ENCODE assay signal across 1 cellular context in the genomic region with DNA sequence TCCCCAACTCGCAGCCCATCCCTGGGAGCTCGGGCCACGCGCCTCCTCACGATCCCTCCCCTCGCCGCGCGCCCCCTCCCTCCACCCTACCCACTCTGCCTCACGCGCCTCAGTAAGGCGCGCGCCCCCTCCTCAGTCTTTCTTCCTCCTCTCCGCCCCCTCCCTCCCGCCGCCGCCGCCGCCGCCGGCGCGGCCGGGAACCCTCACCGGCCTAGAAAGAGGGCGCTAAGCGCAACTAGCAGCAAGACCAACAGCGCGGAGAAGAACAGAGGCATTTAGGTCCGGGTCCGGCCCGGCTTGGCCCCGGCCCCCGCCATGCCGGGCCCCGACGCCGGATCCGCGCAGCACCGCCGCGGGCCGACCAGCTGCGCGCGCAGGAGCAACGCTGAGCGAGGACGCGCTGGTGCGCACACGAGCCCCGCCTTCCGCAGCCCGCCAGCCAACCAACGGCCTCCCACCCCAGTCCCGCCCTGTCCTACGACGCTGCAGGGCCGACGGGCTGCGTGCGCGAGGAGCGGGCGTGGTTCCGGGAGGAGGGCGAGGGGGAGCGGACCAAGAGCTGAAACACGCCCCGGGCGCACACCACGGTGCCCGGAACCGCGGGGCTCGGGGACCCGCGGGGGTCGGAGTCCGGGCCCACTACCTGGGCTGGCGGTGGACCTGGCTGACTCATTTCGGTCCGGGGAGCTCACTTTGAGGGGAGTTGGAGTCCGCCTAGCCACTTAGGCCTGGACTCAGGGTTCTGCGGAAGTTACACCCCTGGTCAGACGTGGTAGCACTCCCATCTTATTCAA.
TF ChIP-seq lines count a peak whose summit lies in the region.

A gene (minus strand): TSS at position 377 of the 794 bp plus-strand sequence. CDS start 102 bp downstream, at position 275.

TF ChIP-seq in K562, 482 proteins besides CTCF, POLR2A, EP300 and RAD21 (continued from another document and continues in another):
- TF ChIP-seq, protein P1, sequence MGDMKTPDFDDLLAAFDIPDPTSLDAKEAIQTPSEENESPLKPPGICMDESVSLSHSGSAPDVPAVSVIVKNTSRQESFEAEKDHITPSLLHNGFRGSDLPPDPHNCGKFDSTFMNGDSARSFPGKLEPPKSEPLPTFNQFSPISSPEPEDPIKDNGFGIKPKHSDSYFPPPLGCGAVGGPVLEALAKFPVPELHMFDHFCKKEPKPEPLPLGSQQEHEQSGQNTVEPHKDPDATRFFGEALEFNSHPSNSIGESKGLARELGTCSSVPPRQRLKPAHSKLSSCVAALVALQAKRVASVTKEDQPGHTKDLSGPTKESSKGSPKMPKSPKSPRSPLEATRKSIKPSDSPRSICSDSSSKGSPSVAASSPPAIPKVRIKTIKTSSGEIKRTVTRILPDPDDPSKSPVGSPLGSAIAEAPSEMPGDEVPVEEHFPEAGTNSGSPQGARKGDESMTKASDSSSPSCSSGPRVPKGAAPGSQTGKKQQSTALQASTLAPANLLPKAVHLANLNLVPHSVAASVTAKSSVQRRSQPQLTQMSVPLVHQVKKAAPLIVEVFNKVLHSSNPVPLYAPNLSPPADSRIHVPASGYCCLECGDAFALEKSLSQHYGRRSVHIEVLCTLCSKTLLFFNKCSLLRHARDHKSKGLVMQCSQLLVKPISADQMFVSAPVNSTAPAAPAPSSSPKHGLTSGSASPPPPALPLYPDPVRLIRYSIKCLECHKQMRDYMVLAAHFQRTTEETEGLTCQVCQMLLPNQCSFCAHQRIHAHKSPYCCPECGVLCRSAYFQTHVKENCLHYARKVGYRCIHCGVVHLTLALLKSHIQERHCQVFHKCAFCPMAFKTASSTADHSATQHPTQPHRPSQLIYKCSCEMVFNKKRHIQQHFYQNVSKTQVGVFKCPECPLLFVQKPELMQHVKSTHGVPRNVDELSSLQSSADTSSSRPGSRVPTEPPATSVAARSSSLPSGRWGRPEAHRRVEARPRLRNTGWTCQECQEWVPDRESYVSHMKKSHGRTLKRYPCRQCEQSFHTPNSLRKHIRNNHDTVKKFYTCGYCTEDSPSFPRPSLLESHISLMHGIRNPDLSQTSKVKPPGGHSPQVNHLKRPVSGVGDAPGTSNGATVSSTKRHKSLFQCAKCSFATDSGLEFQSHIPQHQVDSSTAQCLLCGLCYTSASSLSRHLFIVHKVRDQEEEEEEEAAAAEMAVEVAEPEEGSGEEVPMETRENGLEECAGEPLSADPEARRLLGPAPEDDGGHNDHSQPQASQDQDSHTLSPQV (IDR thresholded peaks at IDR 0.05), result peak; percentile 79
- TF ChIP-seq GABPA (tag; conservative IDR thresholded peaks at IDR 0.05; ENCODE audit: low read depth) (peak; percentile 85), KLF16 (IDR thresholded peaks at IDR 0.05) (no peak), PCBP1 (IDR thresholded peaks at IDR 0.05; ENCODE audit: low read depth, low read length, poor library complexity, severe bottlenecking) (peak; percentile 74), TCF7L2 (IDR thresholded peaks at IDR 0.05; ENCODE audit: low read depth, low read length) (peak; percentile 51; the same call in 1 of the 2 replicates), ZNF436 (CRISPR knock-in tag; IDR thresholded peaks at IDR 0.05) (no peak), RUNX1 (IDR thresholded peaks at IDR 0.05; ENCODE audit: low read depth) (no peak), ARHGAP35 (IDR thresholded peaks at IDR 0.05; ENCODE audit: partially characterized antibody) (no peak), TAF7 (tag; IDR thresholded peaks at IDR 0.05) (no peak), ZNF77 (CRISPR knock-in tag; IDR thresholded peaks at IDR 0.05) (no peak), ZNF239 (CRISPR knock-in tag; IDR thresholded peaks at IDR 0.05) (no peak), RFX7 (CRISPR knock-in tag; IDR thresholded peaks at IDR 0.05) (no peak), KHSRP (IDR thresholded peaks at IDR 0.05) (no peak)
- TF ChIP-seq, protein P2, sequence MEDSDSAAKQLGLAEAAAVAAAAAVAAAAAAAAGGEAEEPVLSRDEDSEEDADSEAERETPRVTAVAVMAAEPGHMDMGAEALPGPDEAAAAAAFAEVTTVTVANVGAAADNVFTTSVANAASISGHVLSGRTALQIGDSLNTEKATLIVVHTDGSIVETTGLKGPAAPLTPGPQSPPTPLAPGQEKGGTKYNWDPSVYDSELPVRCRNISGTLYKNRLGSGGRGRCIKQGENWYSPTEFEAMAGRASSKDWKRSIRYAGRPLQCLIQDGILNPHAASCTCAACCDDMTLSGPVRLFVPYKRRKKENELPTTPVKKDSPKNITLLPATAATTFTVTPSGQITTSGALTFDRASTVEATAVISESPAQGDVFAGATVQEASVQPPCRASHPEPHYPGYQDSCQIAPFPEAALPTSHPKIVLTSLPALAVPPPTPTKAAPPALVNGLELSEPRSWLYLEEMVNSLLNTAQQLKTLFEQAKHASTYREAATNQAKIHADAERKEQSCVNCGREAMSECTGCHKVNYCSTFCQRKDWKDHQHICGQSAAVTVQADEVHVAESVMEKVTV (CRISPR knock-in tag; IDR thresholded peaks at IDR 0.05), result no peak
- TF ChIP-seq, protein P3, sequence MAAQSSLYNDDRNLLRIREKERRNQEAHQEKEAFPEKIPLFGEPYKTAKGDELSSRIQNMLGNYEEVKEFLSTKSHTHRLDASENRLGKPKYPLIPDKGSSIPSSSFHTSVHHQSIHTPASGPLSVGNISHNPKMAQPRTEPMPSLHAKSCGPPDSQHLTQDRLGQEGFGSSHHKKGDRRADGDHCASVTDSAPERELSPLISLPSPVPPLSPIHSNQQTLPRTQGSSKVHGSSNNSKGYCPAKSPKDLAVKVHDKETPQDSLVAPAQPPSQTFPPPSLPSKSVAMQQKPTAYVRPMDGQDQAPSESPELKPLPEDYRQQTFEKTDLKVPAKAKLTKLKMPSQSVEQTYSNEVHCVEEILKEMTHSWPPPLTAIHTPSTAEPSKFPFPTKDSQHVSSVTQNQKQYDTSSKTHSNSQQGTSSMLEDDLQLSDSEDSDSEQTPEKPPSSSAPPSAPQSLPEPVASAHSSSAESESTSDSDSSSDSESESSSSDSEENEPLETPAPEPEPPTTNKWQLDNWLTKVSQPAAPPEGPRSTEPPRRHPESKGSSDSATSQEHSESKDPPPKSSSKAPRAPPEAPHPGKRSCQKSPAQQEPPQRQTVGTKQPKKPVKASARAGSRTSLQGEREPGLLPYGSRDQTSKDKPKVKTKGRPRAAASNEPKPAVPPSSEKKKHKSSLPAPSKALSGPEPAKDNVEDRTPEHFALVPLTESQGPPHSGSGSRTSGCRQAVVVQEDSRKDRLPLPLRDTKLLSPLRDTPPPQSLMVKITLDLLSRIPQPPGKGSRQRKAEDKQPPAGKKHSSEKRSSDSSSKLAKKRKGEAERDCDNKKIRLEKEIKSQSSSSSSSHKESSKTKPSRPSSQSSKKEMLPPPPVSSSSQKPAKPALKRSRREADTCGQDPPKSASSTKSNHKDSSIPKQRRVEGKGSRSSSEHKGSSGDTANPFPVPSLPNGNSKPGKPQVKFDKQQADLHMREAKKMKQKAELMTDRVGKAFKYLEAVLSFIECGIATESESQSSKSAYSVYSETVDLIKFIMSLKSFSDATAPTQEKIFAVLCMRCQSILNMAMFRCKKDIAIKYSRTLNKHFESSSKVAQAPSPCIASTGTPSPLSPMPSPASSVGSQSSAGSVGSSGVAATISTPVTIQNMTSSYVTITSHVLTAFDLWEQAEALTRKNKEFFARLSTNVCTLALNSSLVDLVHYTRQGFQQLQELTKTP (IDR thresholded peaks at IDR 0.05; ENCODE audit: low read depth in 1 of 2, partially characterized antibody in 2 of 2), result peak; percentile 26 to 33
- TF ChIP-seq, protein P4, sequence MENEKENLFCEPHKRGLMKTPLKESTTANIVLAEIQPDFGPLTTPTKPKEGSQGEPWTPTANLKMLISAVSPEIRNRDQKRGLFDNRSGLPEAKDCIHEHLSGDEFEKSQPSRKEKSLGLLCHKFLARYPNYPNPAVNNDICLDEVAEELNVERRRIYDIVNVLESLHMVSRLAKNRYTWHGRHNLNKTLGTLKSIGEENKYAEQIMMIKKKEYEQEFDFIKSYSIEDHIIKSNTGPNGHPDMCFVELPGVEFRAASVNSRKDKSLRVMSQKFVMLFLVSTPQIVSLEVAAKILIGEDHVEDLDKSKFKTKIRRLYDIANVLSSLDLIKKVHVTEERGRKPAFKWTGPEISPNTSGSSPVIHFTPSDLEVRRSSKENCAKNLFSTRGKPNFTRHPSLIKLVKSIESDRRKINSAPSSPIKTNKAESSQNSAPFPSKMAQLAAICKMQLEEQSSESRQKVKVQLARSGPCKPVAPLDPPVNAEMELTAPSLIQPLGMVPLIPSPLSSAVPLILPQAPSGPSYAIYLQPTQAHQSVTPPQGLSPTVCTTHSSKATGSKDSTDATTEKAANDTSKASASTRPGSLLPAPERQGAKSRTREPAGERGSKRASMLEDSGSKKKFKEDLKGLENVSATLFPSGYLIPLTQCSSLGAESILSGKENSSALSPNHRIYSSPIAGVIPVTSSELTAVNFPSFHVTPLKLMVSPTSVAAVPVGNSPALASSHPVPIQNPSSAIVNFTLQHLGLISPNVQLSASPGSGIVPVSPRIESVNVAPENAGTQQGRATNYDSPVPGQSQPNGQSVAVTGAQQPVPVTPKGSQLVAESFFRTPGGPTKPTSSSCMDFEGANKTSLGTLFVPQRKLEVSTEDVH (IDR thresholded peaks at IDR 0.05; ENCODE audit: low read depth, partially characterized antibody), result peak; percentile 70
- TF ChIP-seq, protein P5, sequence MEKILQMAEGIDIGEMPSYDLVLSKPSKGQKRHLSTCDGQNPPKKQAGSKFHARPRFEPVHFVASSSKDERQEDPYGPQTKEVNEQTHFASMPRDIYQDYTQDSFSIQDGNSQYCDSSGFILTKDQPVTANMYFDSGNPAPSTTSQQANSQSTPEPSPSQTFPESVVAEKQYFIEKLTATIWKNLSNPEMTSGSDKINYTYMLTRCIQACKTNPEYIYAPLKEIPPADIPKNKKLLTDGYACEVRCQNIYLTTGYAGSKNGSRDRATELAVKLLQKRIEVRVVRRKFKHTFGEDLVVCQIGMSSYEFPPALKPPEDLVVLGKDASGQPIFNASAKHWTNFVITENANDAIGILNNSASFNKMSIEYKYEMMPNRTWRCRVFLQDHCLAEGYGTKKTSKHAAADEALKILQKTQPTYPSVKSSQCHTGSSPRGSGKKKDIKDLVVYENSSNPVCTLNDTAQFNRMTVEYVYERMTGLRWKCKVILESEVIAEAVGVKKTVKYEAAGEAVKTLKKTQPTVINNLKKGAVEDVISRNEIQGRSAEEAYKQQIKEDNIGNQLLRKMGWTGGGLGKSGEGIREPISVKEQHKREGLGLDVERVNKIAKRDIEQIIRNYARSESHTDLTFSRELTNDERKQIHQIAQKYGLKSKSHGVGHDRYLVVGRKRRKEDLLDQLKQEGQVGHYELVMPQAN (IDR thresholded peaks at IDR 0.05; ENCODE audit: borderline replicate concordance), result peak; percentile 81
- TF ChIP-seq, protein P6, sequence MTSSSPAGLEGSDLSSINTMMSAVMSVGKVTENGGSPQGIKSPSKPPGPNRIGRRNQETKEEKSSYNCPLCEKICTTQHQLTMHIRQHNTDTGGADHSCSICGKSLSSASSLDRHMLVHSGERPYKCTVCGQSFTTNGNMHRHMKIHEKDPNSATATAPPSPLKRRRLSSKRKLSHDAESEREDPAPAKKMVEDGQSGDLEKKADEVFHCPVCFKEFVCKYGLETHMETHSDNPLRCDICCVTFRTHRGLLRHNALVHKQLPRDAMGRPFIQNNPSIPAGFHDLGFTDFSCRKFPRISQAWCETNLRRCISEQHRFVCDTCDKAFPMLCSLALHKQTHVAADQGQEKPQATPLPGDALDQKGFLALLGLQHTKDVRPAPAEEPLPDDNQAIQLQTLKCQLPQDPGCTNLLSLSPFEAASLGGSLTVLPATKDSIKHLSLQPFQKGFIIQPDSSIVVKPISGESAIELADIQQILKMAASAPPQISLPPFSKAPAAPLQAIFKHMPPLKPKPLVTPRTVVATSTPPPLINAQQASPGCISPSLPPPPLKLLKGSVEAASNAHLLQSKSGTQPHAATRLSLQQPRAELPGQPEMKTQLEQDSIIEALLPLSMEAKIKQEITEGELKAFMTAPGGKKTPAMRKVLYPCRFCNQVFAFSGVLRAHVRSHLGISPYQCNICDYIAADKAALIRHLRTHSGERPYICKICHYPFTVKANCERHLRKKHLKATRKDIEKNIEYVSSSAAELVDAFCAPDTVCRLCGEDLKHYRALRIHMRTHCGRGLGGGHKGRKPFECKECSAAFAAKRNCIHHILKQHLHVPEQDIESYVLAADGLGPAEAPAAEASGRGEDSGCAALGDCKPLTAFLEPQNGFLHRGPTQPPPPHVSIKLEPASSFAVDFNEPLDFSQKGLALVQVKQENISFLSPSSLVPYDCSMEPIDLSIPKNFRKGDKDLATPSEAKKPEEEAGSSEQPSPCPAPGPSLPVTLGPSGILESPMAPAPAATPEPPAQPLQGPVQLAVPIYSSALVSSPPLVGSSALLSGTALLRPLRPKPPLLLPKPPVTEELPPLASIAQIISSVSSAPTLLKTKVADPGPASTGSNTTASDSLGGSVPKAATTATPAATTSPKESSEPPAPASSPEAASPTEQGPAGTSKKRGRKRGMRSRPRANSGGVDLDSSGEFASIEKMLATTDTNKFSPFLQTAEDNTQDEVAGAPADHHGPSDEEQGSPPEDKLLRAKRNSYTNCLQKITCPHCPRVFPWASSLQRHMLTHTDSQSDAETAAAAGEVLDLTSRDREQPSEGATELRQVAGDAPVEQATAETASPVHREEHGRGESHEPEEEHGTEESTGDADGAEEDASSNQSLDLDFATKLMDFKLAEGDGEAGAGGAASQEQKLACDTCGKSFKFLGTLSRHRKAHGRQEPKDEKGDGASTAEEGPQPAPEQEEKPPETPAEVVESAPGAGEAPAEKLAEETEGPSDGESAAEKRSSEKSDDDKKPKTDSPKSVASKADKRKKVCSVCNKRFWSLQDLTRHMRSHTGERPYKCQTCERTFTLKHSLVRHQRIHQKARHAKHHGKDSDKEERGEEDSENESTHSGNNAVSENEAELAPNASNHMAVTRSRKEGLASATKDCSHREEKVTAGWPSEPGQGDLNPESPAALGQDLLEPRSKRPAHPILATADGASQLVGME (CRISPR knock-in tag; IDR thresholded peaks at IDR 0.05), result peak; percentile 43; the same call in 1 of the 2 replicates
- TF ChIP-seq, protein P7, sequence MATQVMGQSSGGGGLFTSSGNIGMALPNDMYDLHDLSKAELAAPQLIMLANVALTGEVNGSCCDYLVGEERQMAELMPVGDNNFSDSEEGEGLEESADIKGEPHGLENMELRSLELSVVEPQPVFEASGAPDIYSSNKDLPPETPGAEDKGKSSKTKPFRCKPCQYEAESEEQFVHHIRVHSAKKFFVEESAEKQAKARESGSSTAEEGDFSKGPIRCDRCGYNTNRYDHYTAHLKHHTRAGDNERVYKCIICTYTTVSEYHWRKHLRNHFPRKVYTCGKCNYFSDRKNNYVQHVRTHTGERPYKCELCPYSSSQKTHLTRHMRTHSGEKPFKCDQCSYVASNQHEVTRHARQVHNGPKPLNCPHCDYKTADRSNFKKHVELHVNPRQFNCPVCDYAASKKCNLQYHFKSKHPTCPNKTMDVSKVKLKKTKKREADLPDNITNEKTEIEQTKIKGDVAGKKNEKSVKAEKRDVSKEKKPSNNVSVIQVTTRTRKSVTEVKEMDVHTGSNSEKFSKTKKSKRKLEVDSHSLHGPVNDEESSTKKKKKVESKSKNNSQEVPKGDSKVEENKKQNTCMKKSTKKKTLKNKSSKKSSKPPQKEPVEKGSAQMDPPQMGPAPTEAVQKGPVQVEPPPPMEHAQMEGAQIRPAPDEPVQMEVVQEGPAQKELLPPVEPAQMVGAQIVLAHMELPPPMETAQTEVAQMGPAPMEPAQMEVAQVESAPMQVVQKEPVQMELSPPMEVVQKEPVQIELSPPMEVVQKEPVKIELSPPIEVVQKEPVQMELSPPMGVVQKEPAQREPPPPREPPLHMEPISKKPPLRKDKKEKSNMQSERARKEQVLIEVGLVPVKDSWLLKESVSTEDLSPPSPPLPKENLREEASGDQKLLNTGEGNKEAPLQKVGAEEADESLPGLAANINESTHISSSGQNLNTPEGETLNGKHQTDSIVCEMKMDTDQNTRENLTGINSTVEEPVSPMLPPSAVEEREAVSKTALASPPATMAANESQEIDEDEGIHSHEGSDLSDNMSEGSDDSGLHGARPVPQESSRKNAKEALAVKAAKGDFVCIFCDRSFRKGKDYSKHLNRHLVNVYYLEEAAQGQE (CRISPR knock-in tag; IDR thresholded peaks at IDR 0.05; ENCODE audit: low read depth), result peak; percentile 66
